ENCODE assay signal across 9 cellular contexts in genomic region chr17:57284583-57284982, GRCh38. TPM values are rescaled to one million over a fixed set of nuclear protein-coding genes. Genes with fewer than 3 reads are reported as not detected.
DNase-seq lines count a peak whose midpoint lies in the region; ATAC-seq and TF ChIP-seq lines count a peak whose summit lies in the region.
"Had no signal": no experiment of that assay in that cellular context is flagged by ENCODE, and none has a peak within 500 bp of the region (broad histone marks: within the 10 kb centered on the region; RNA-seq: fewer than 3 reads in every experiment).

No MANE protein-coding gene starts in this region.

- H3K36me3 ChIP-seq in psoas muscle (ENCODE audit: insufficient read depth in 1 of 2, low read depth in 1 of 2) = no peaks in the 10 kb centered on the region

- no peaks in the 10 kb centered on the region for H3K9me3 Mint-ChIP-seq in brain

- WGBS in psoas muscle, 3 donors = 67 to 81% (median 80%) methylated on average over 3 of the region's 3 CpGs

- ATAC-seq in GM21717 (IDR thresholded peaks at IDR 0.05; ENCODE audit: unreplicated experiment) = peak; percentile 13
- no peak for ATAC-seq in psoas muscle
- no peak for ATAC-seq in HG02970 (IDR thresholded peaks at IDR 0.05; ENCODE audit: low FRiP score, unreplicated experiment)
- ATAC-seq: left cardiac atrium had no signal

- no peaks in the 10 kb centered on the region for H3K9me3 ChIP-seq in psoas muscle

- H3K4me1 Mint-ChIP-seq in brain = peaks cover 100% of the 10 kb centered on the region

- no peak for TF ChIP-seq CTCF in brain (conservative IDR thresholded peaks at IDR 0.05)
- TF ChIP-seq CTCF in psoas muscle (IDR thresholded peaks at IDR 0.05) = no peak

- DNase-seq in NAMALWA (ENCODE audit: low spot score) (peak; percentile 57), psoas muscle (no peak), H4 (ENCODE audit: low spot score) (no peak), DMS114 treated with DMSO at 0.1 percent for 48 hours (lab: John Stamatoyannopoulos, UW; ENCODE audit: unreplicated experiment) (no peak)
- DNase-seq: left cardiac atrium, NCI-H2227 treated with DMSO at 0.1 percent for 48 hours had no signal

- H3K27ac Mint-ChIP-seq in brain = peak overlapping the region; percentile 74 to 94 (median 87)

- H3K36me3 Mint-ChIP-seq in brain = peaks cover 35% of the 10 kb centered on the region

- H3K4me1 ChIP-seq in psoas muscle = peaks cover 76% of the 10 kb centered on the region

- H3K27ac ChIP-seq in psoas muscle = peak overlapping the region; percentile 91

- no peaks in the 10 kb centered on the region for H3K27me3 ChIP-seq in psoas muscle (ENCODE audit: insufficient read depth in 3 of 3, low read length in 2 of 3)

- no peaks in the 10 kb centered on the region for H3K27me3 Mint-ChIP-seq in brain

- intact Hi-C loops in psoas muscle (cut with DNase I) = loop anchor here in 1 of 2 donors (10.0 kb wide), 1 partner anchor 290 kb away; no protein-coding TSS in a partner anchor

- H3K4me3 ChIP-seq in psoas muscle = no peak overlapping the region

- H3K4me3 Mint-ChIP-seq in brain = peak overlapping the region; percentile 23 to 78 (median 65)

RNA-seq across cellular contexts. Expression of gene MSI2, which starts 28.3 kb away (rescaled TPM):
- 79.1 TPM for polyA plus RNA-seq in brain (ENCODE audit: insufficient read depth, low read depth, low replicate concordance)
- total RNA-seq in psoas muscle = 100 to 1,000 TPM in 2 of 4 donors, 10 to 100 TPM in 2; 87.1 to 133 (median 110) TPM
- polyA plus RNA-seq in psoas muscle = 10 to 100 TPM; 37.6 to 85.8 (median 50.2) TPM
- total RNA-seq in H4 (2014; rRNA removed; shearing (Covaris generic)) = 23.6 and 27.7 TPM in 2 replicates
